ENCODE assay signal across 11 cellular contexts in the genomic region with DNA sequence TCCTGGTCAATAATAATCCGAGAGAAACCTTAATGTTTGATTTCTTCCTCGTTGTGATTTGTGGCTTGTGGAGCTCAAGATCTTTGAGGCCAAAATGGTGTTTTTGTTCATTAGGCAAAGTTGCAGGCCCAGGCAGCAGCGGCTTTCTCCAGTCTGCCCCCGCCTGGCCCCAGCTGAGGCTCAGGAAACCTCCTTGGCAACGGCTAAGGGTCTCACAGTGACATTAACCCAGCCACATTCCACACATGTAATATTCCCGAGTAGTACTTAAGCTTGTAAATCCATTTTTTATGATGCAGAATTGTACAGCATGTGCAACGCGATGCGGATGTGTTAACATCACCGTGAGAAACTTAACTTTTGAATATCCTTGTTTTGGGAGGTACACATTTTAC.
DNase-seq lines count a peak whose midpoint lies in the region; ATAC-seq and TF ChIP-seq lines count a peak whose summit lies in the region.
"Had no signal": no experiment of that assay in that cellular context is flagged by ENCODE, and none has a peak within 500 bp of the region (broad histone marks: within the 10 kb centered on the region; RNA-seq: fewer than 3 reads in every experiment).

No MANE protein-coding gene starts in this region.

- in situ Hi-C loops in KBM-7 (cut with MboI; ENCODE audit: low pct_unique_long_range_greater_than_20kb, low sequenced_read_pairs), result no loop called here

- peaks cover 0 to 11% of the 10 kb centered on the region in 2 donors for H3K36me3 Mint-ChIP-seq in naive B cell
- no peaks in the 10 kb centered on the region for H3K36me3 Mint-ChIP-seq in activated T-helper 1 cell treated with anti-CD3 and anti-CD28 coated beads, Interleukin-12 subunit alpha, Interleukin-12 subunit beta, Interleukin-2, Interleukin-4 antibody, amounts not matched to agents 30 ng/mL and 10 ng/mL and 1 ng/mL, durations not matched to agents 14 hours and 24 hours and 36 hours (ENCODE audit: low read depth)

- no peaks in the 10 kb centered on the region for H3K27me3 Mint-ChIP-seq in naive B cell
- peaks cover 5% of the 10 kb centered on the region for H3K27me3 Mint-ChIP-seq in activated T-helper 1 cell treated with anti-CD3 and anti-CD28 coated beads, Interleukin-12 subunit alpha, Interleukin-12 subunit beta, Interleukin-2, Interleukin-4 antibody, amounts not matched to agents 30 ng/mL and 10 ng/mL and 1 ng/mL, durations not matched to agents 14 hours and 24 hours and 36 hours (ENCODE audit: insufficient read depth)

- peaks cover 93 to 98% (median 93%) of the 10 kb centered on the region in 3 donors for H3K4me1 Mint-ChIP-seq in naive B cell
- H3K4me1 Mint-ChIP-seq in activated T-helper 1 cell treated with anti-CD3 and anti-CD28 coated beads, Interleukin-12 subunit alpha, Interleukin-12 subunit beta, Interleukin-2, Interleukin-4 antibody, amounts not matched to agents 30 ng/mL and 10 ng/mL and 1 ng/mL, durations not matched to agents 14 hours and 24 hours and 36 hours (ENCODE audit: low read depth), result peaks cover 14% of the 10 kb centered on the region
- H3K4me1 Mint-ChIP-seq: central memory CD8-positive, alpha-beta T cell had no signal

- intact Hi-C loops in activated T-helper 1 cell treated with anti-CD3 and anti-CD28 coated beads, Interleukin-12 subunit alpha, Interleukin-12 subunit beta, Interleukin-2, Interleukin-4 antibody, amounts not matched to agents 30 ng/mL and 10 ng/mL and 1 ng/mL, durations not matched to agents 14 hours and 24 hours and 36 hours (cut with micrococcal nuclease), result no loop called here

- TF ChIP-seq CTCF in GM20000 (IDR thresholded peaks at IDR 0.05; ENCODE audit: extremely low read depth, missing control alignments), result no peak

- H3K27ac Mint-ChIP-seq in naive B cell, result peak overlapping the region; percentile 98 to 100 (median 100)
- no peak overlapping the region for H3K27ac Mint-ChIP-seq in activated T-helper 1 cell treated with anti-CD3 and anti-CD28 coated beads, Interleukin-12 subunit alpha, Interleukin-12 subunit beta, Interleukin-2, Interleukin-4 antibody, amounts not matched to agents 30 ng/mL and 10 ng/mL and 1 ng/mL, durations not matched to agents 14 hours and 24 hours and 36 hours

- ATAC-seq in GM18517 (IDR thresholded peaks at IDR 0.05; ENCODE audit: unreplicated experiment), result peak; percentile 7
- peak; percentile 11 for ATAC-seq in GM21576 (IDR thresholded peaks at IDR 0.05; ENCODE audit: unreplicated experiment)
- ATAC-seq in HG03280 (IDR thresholded peaks at IDR 0.05; ENCODE audit: unreplicated experiment), result peak; percentile 14
- peak; percentile 5 to 6 for ATAC-seq in naive B cell (ENCODE audit: low read depth in 2 of 2)

- DNase-seq in naive B cell, result no peak
- DNase-seq in activated T-helper 1 cell treated with anti-CD3 and anti-CD28 coated beads, Interleukin-12 subunit alpha, Interleukin-12 subunit beta, Interleukin-2, Interleukin-4 antibody, amounts not matched to agents 30 ng/mL and 10 ng/mL and 1 ng/mL, durations not matched to agents 14 hours and 24 hours and 36 hours (ENCODE audit: low spot score), result no peak
- no peak for DNase-seq in GM20000 (ENCODE audit: low spot score)
- no peak for DNase-seq in KBM-7
- no peak for DNase-seq in NCI-H524 (lab: John Stamatoyannopoulos, UW)
- DNase-seq: NCI-H1417 treated with DMSO at 0.1 percent for 48 hours, Right ventricle myocardium superior had no signal

- H3K9me3 Mint-ChIP-seq in naive B cell, result peaks cover 0 to 12% (median 8%) of the 10 kb centered on the region in 7 donors
- H3K9me3 Mint-ChIP-seq in activated T-helper 1 cell treated with anti-CD3 and anti-CD28 coated beads, Interleukin-12 subunit alpha, Interleukin-12 subunit beta, Interleukin-2, Interleukin-4 antibody, amounts not matched to agents 30 ng/mL and 10 ng/mL and 1 ng/mL, durations not matched to agents 14 hours and 24 hours and 36 hours, result no peaks in the 10 kb centered on the region
- H3K9me3 Mint-ChIP-seq: central memory CD8-positive, alpha-beta T cell had no signal

- H3K4me3 Mint-ChIP-seq in naive B cell, result peak overlapping the region; percentile 59 to 90 (median 84)
- H3K4me3 Mint-ChIP-seq in activated T-helper 1 cell treated with anti-CD3 and anti-CD28 coated beads, Interleukin-12 subunit alpha, Interleukin-12 subunit beta, Interleukin-2, Interleukin-4 antibody, amounts not matched to agents 30 ng/mL and 10 ng/mL and 1 ng/mL, durations not matched to agents 14 hours and 24 hours and 36 hours, result no peak overlapping the region
- H3K4me3 Mint-ChIP-seq: central memory CD8-positive, alpha-beta T cell had no signal
